ENCODE assay signal across 7 cellular contexts in the genomic region with DNA sequence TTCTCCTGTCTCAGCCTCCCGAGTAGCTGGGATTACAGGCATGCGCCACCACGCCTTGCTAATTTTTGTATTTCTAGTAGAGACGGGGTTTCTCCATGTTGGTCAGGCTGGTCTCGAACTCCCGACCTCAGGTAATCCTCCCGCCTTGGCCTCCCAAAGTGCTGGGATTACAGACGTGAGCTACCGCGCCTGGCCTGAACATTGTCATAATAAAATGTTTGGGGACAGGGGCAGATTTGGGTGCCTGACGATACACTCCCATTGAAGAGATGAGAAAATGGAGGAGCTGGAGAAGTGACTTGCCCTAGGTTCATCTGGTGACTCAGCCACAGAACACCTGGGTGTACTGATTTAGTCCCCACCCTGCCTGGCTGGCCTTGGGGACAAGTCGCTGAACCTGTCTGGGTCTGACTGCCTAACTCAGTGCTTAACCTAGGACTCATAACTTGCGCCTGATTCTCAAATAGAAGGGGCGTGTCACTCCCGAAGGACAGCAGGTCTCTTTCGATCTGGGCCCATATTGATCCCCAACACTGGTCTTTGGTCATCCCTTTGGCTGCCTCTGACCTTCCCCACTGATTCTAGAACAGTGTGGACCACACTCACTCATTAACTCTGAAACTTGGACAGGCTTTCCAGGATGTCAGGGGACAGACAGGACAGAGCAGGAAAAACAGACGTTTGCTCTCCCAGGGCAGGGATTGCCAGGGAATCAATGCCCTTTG. TPM values are rescaled to one million over a fixed set of nuclear protein-coding genes. Genes with fewer than 3 reads are reported as not detected.
DNase-seq lines count a peak whose midpoint lies in the region; ATAC-seq lines count a peak whose summit lies in the region.

No MANE protein-coding gene starts in this region.

- no peak for ATAC-seq in activated CD8-positive, alpha-beta T cell treated with anti-CD3 and anti-CD28 coated beads, Interleukin-2, amount 10 ng/mL, durations not matched to agents 7 days and 5 days
- no peak for ATAC-seq in HG03280 (IDR thresholded peaks at IDR 0.05; ENCODE audit: unreplicated experiment)

- no peaks in the 10 kb centered on the region for H3K36me3 ChIP-seq in iPS-15b (ENCODE audit: control insufficient read depth, insufficient read depth, low read length)

- H3K27ac Mint-ChIP-seq in activated CD8-positive, alpha-beta T cell treated with anti-CD3 and anti-CD28 coated beads, Interleukin-2, amount 10 ng/mL, durations not matched to agents 7 days and 5 days: peak overlapping the region; percentile 87

- H3K4me1 ChIP-seq in iPS-15b (ENCODE audit: control insufficient read depth, insufficient read depth, low read length): peaks cover 5% of the 10 kb centered on the region

- POLR2A ChIA-PET in activated CD8-positive, alpha-beta T cell treated with anti-CD3 and anti-CD28 coated beads, Interleukin-2, amount 10 ng/mL, durations not matched to agents 7 days and 5 days (lab: Charles Lee): interaction anchor here (0.7 to 2.7 kb wide), 10 partner anchors 7 to 252 kb away, joined by 3 to 35 read pairs (median 6); partner anchors contain the start of genes BICRA, DHX34 and NAPA

- no peaks in the 10 kb centered on the region for H3K9me3 Mint-ChIP-seq in activated CD8-positive, alpha-beta T cell treated with anti-CD3 and anti-CD28 coated beads, Interleukin-2, amount 10 ng/mL, durations not matched to agents 7 days and 5 days (ENCODE audit: insufficient read depth)

- peaks cover 2% of the 10 kb centered on the region for H3K27me3 Mint-ChIP-seq in activated CD8-positive, alpha-beta T cell treated with anti-CD3 and anti-CD28 coated beads, Interleukin-2, amount 10 ng/mL, durations not matched to agents 7 days and 5 days (ENCODE audit: low read depth)

- no peaks in the 10 kb centered on the region for H3K9me3 ChIP-seq in iPS-15b (ENCODE audit: control insufficient read depth, insufficient read depth, low read length)

- peak overlapping the region; percentile 77 for H3K4me3 Mint-ChIP-seq in activated CD8-positive, alpha-beta T cell treated with anti-CD3 and anti-CD28 coated beads, Interleukin-2, amount 10 ng/mL, durations not matched to agents 7 days and 5 days

- H3K4me1 Mint-ChIP-seq in activated CD8-positive, alpha-beta T cell treated with anti-CD3 and anti-CD28 coated beads, Interleukin-2, amount 10 ng/mL, durations not matched to agents 7 days and 5 days (ENCODE audit: low read depth): peaks cover 46% of the 10 kb centered on the region

- H3K27me3 ChIP-seq in iPS-15b (ENCODE audit: control insufficient read depth, insufficient read depth, low read length): no peaks in the 10 kb centered on the region

- DNase-seq in HT-29 (ENCODE audit: low spot score): peak; percentile 85
- DNase-seq in activated CD8-positive, alpha-beta T cell treated with anti-CD3 and anti-CD28 coated beads, Interleukin-2, amount 10 ng/mL, durations not matched to agents 7 days and 5 days: no peak
- DNase-seq in stimulated activated CD8-positive, alpha-beta memory T cell treated with anti-CD3 and anti-CD28 coated beads, Interleukin-4, amount 100 ng/mL, for 48 hours: peak; percentile 31
- no peak for DNase-seq in middle frontal gyrus (ENCODE audit: extremely low spot score, low spot score)
- DNase-seq in HPDE6-E6E7 (ENCODE audit: extremely low spot score): no peak

- H3K36me3 Mint-ChIP-seq in activated CD8-positive, alpha-beta T cell treated with anti-CD3 and anti-CD28 coated beads, Interleukin-2, amount 10 ng/mL, durations not matched to agents 7 days and 5 days (ENCODE audit: low read depth): no peaks in the 10 kb centered on the region

- CTCF ChIA-PET in activated CD8-positive, alpha-beta T cell treated with anti-CD3 and anti-CD28 coated beads, Interleukin-2, amount 10 ng/mL, durations not matched to agents 7 days and 5 days (lab: Charles Lee): interaction anchor here (0.9 to 4.1 kb wide), 5 partner anchors 9 to 165 kb away, joined by 3 to 18 read pairs (median 9); partner anchors contain the start of genes KPTN and NAPA

- H3K4me3 ChIP-seq in iPS-15b (ENCODE audit: low read depth, low read length): peak overlapping the region; percentile 89

- H3K9ac ChIP-seq in iPS-15b (ENCODE audit: low read depth, low read length): peak overlapping the region; percentile 87

RNA-seq across cellular contexts. Expression of gene BICRA, which starts 7.6 kb away (rescaled TPM):
- 2.6 and 5.2 TPM in 2 replicates for total RNA-seq in HT-29 (2014; rRNA removed; shearing (Covaris generic))
- 10 to 100 TPM; 15.0 to 17.6 TPM for total RNA-seq in activated CD8-positive, alpha-beta T cell treated with anti-CD3 and anti-CD28 coated beads, Interleukin-2, amount 10 ng/mL, durations not matched to agents 7 days and 5 days

RNA-seq across cellular contexts. Expression of gene ZNF541, which starts 28.4 kb away (rescaled TPM):
- total RNA-seq in HT-29 (2014; rRNA removed; shearing (Covaris generic)): not detected in 2 replicates
- under 1 TPM; 0.10 to 0.13 TPM for total RNA-seq in activated CD8-positive, alpha-beta T cell treated with anti-CD3 and anti-CD28 coated beads, Interleukin-2, amount 10 ng/mL, durations not matched to agents 7 days and 5 days

Comparison
In these comparisons a context has a peak if more than half of its experiments do, and no peak if none do; other contexts are left out.
1. DNase-seq: peak in HT-29 (single experiment) and stimulated activated CD8-positive, alpha-beta memory T cell treated with anti-CD3 and anti-CD28 coated beads, Interleukin-4, amount 100 ng/mL, for 48 hours (single experiment); none in activated CD8-positive, alpha-beta T cell treated with anti-CD3 and anti-CD28 coated beads, Interleukin-2, amount 10 ng/mL, durations not matched to agents 7 days and 5 days (single experiment), middle frontal gyrus (single experiment) and HPDE6-E6E7 (single experiment).